ENCODE assay signal across 10 cellular contexts in genomic region chr12:79547044-79547734, GRCh38.
DNase-seq lines count a peak whose midpoint lies in the region; ATAC-seq, FAIRE-seq and TF ChIP-seq lines count a peak whose summit lies in the region.
"Had no signal": no experiment of that assay in that cellular context is flagged by ENCODE, and none has a peak within 500 bp of the region (broad histone marks: within the 10 kb centered on the region; RNA-seq: fewer than 3 reads in every experiment).

No MANE protein-coding gene starts in this region.

- no peaks in the 10 kb centered on the region for H3K27me3 Mint-ChIP-seq in CD4-positive, alpha-beta T cell

- no peaks in the 10 kb centered on the region for H3K27me3 ChIP-seq in mammary epithelial cell (ENCODE audit: insufficient read depth, low read length)
- H3K27me3 ChIP-seq in HepG2 (ENCODE audit: control insufficient read depth in 1 of 2, insufficient read depth in 2 of 2, low read length in 2 of 2), result no peaks in the 10 kb centered on the region
- no peaks in the 10 kb centered on the region for H3K27me3 ChIP-seq in Karpas-422 (ENCODE audit: low read length)
- H3K27me3 ChIP-seq in CD4-positive, alpha-beta T cell (ENCODE audit: control insufficient read depth, insufficient read depth, low read length), result no peaks in the 10 kb centered on the region

- H3K4me3 Mint-ChIP-seq in CD4-positive, alpha-beta T cell, result no peak overlapping the region
- H3K4me3 Mint-ChIP-seq: T-cell had no signal

- DNase-seq in A549 (ENCODE audit: low read depth in 1 of 2, low spot score in 1 of 2) (peak; percentile 81 to 93), mammary epithelial cell (peak; percentile 98), HepG2 (ENCODE audit: low spot score) (peak; percentile 93), Karpas-422 (no peak), NCI-H2107 (lab: John Stamatoyannopoulos, UW) (no peak)
- DNase-seq in CD4-positive, alpha-beta T cell, result no peak
- DNase-seq: effector CD8-positive, alpha-beta T cell; T-cell had no signal

- no peak overlapping the region for H3K27ac Mint-ChIP-seq in CD4-positive, alpha-beta T cell
- H3K27ac Mint-ChIP-seq: T-cell had no signal

- TF ChIP-seq CTCF in A549 (IDR thresholded peaks at IDR 0.05), result no peak
- TF ChIP-seq CTCF in mammary epithelial cell (conservative IDR thresholded peaks at IDR 0.05 in 1 of 2, IDR thresholded peaks at IDR 0.05 in 1 of 2; ENCODE audit: extremely low read depth in 1 of 2, insufficient read depth in 1 of 2, low read depth in 1 of 2, low read length in 2 of 2), result no peak
- TF ChIP-seq CTCF in HepG2 (CRISPR knock-in tag; IDR thresholded peaks at IDR 0.05), result no peak
- no peak for TF ChIP-seq CTCF in CD4-positive, alpha-beta T cell (IDR thresholded peaks at IDR 0.05)

- no peak for TF ChIP-seq POLR2A in A549 (IDR thresholded peaks at IDR 0.05; ENCODE audit: low read length)
- no peak for TF ChIP-seq POLR2A in HepG2 (IDR thresholded peaks at IDR 0.05; ENCODE audit: insufficient read depth in 1 of 2, low read depth in 2 of 2, low read length in 2 of 2)

- H3K9me2 ChIP-seq in Karpas-422 (replicated peaks; ENCODE audit: insufficient read depth, low read length), result no peaks in the 10 kb centered on the region

- in situ Hi-C loops in mammary epithelial cell (cut with MboI; ENCODE audit: low sequenced_read_pairs in 2 of 2), result loop anchor here in 1 of 2 donors (25.0 kb wide), 1 partner anchor 135 kb away; no protein-coding TSS in a partner anchor
- in situ Hi-C loops in HepG2 (cut with HindIII; ENCODE audit: extremely low pct_ligation_motif_present, low pct_unique_long_range_greater_than_20kb), result no loop called here

- H3K4me2 ChIP-seq in A549, result peak overlapping the region; percentile 76
- H3K4me2 ChIP-seq in mammary epithelial cell (ENCODE audit: insufficient read depth, low read depth, low read length), result peak overlapping the region; percentile 76
- peak overlapping the region; percentile 51 for H3K4me2 ChIP-seq in HepG2 (ENCODE audit: low read depth, low read length)
- no peak overlapping the region for H3K4me2 ChIP-seq in Karpas-422 (ENCODE audit: low read depth, low read length, poor library complexity, severe bottlenecking)

- FAIRE-seq in A549 (lab: Jason Lieb, UNC) (no peak), HepG2 (lab: Jason Lieb, UNC) (peak; percentile 8)

- H3K79me2 ChIP-seq in mammary epithelial cell (ENCODE audit: insufficient read depth, low read length) (no peaks in the 10 kb centered on the region), HepG2 (ENCODE audit: insufficient read depth, low read length) (no peaks in the 10 kb centered on the region), Karpas-422 (ENCODE audit: low read length) (peaks cover 8% of the 10 kb centered on the region; the same call in 1 of the 2 replicates)

- H2AFZ ChIP-seq in mammary epithelial cell (ENCODE audit: low read depth, low read length) (peak overlapping the region; percentile 2), HepG2 (ENCODE audit: low read length) (no peak overlapping the region), Karpas-422 (ENCODE audit: low read length) (no peak overlapping the region)

- BruUV-seq in mammary epithelial cell (replicated peaks; lab: Mats Ljungman, UMichigan) (no TSS peak), HepG2 (replicated peaks; lab: Mats Ljungman, UMichigan) (no TSS peak)

- H3K36me3 ChIP-seq in mammary epithelial cell (ENCODE audit: insufficient read depth, low read length), result no peaks in the 10 kb centered on the region
- peaks cover 0 to 2% of the 10 kb centered on the region in 2 experiments; a peak in 1 of 5 replicates for H3K36me3 ChIP-seq in HepG2 (replicated peaks in 1 of 2; ENCODE audit: control insufficient read depth in 1 of 2, insufficient read depth in 2 of 2, low read length in 2 of 2)
- no peaks in the 10 kb centered on the region for H3K36me3 ChIP-seq in Karpas-422 (ENCODE audit: insufficient read depth, low read length)

- peak; percentile 88 to 95 for ATAC-seq in A549
- peak; percentile 20 for ATAC-seq in HG03045 (IDR thresholded peaks at IDR 0.05; ENCODE audit: unreplicated experiment)
- peak; percentile 78 for ATAC-seq in HepG2
- ATAC-seq in GM21367 (IDR thresholded peaks at IDR 0.05; ENCODE audit: unreplicated experiment), result no peak
- no peak for ATAC-seq in CD4-positive, alpha-beta T cell (ENCODE audit: poor library complexity)
- ATAC-seq: T-cell had no signal

- H3K27ac ChIP-seq in A549 (peak overlapping the region; percentile 83 to 88), mammary epithelial cell (ENCODE audit: insufficient read depth, low read depth, low read length) (peak overlapping the region; percentile 90), HepG2 (ENCODE audit: extremely low read length, insufficient read depth, low read length) (peak overlapping the region; percentile 78), Karpas-422 (ENCODE audit: low read length) (no peak overlapping the region)
- no peak overlapping the region for H3K27ac ChIP-seq in CD4-positive, alpha-beta T cell (ENCODE audit: low read depth, low read length)

- TF ChIP-seq EP300 in A549 (IDR thresholded peaks at IDR 0.05) (peak; percentile 85 to 97), HepG2 (IDR thresholded peaks at IDR 0.05; ENCODE audit: low read depth in 2 of 2, low read length in 2 of 2) (peak in 1 of 2 experiments; percentile 76; a peak in 3 of 4 replicates), HepG2 (CRISPR knock-in tag; IDR thresholded peaks at IDR 0.05; ENCODE audit: borderline replicate concordance) (peak; percentile 63; the same call in 1 of the 2 replicates)

- peak overlapping the region; percentile 53 for H3K9ac ChIP-seq in mammary epithelial cell (ENCODE audit: insufficient read depth, low read length)
- peak overlapping the region; percentile 74 for H3K9ac ChIP-seq in HepG2 (ENCODE audit: insufficient read depth, low read depth, low read length)
- H3K9ac ChIP-seq in Karpas-422 (ENCODE audit: low read length), result no peak overlapping the region

- H3K4me1 ChIP-seq in A549 (peaks cover 56% of the 10 kb centered on the region), mammary epithelial cell (ENCODE audit: insufficient read depth, low read length) (peaks cover 35% of the 10 kb centered on the region), HepG2 (ENCODE audit: insufficient read depth, low read length) (peaks cover 67% of the 10 kb centered on the region), Karpas-422 (ENCODE audit: low read length) (peaks cover 16% of the 10 kb centered on the region)

- TF ChIP-seq RAD21 in A549 (conservative IDR thresholded peaks at IDR 0.05 in 1 of 2, IDR thresholded peaks at IDR 0.05 in 1 of 2), result no peak; a peak in 1 of 5 replicates
- no peak for TF ChIP-seq RAD21 in HepG2 (CRISPR knock-in tag; IDR thresholded peaks at IDR 0.05)

- no peaks in the 10 kb centered on the region for H3K4me1 Mint-ChIP-seq in CD4-positive, alpha-beta T cell (ENCODE audit: low read depth)
- H3K4me1 Mint-ChIP-seq: T-cell had no signal

- POLR2A ChIA-PET in A549 (lab: Yijun Ruan, JAX) (interaction anchor here (0.6 to 1.5 kb wide), 7 partner anchors 124 to 437 kb away, joined by 3 to 13 read pairs (median 7); partner anchors contain the start of gene PAWR), HepG2 (lab: Yijun Ruan, JAX) (interaction anchor here (1.1 to 3.4 kb wide), 7 partner anchors 13 to 144 kb away, joined by 3 to 54 read pairs (median 8); partner anchors contain the start of gene PAWR)
- POLR2A ChIA-PET in CD4-positive, alpha-beta T cell (lab: Charles Lee), result no interaction called here

- H3K9me3 ChIP-seq in A549 (peaks cover 24% of the 10 kb centered on the region), mammary epithelial cell (replicated peaks; ENCODE audit: insufficient read depth, low read length) (peaks cover 12% of the 10 kb centered on the region), HepG2 (ENCODE audit: low read length) (no peaks in the 10 kb centered on the region), Karpas-422 (ENCODE audit: low read length) (no peaks in the 10 kb centered on the region)
- no peaks in the 10 kb centered on the region for H3K9me3 ChIP-seq in CD4-positive, alpha-beta T cell (ENCODE audit: control insufficient read depth, low read length)

- CTCF ChIA-PET in A549 (lab: Yijun Ruan, JAX), result interaction anchor here (0.5 to 2.7 kb wide), 23 partner anchors 8 to 1779 kb away, joined by 3 to 25 read pairs (median 4); partner anchors contain the start of gene PAWR
- CTCF ChIA-PET in mammary epithelial cell (lab: Charles Lee; ENCODE audit: low non-redundant PET), result interaction anchor here (0.5 to 1.8 kb wide), 10 partner anchors 38 to 620 kb away, joined by 3 to 9 read pairs (median 4); partner anchors contain the start of gene PAWR
- CTCF ChIA-PET in HepG2 (lab: Yijun Ruan, JAX; ENCODE audit: low intra/inter-chr PET ratio, low total read pairs), result interaction anchor here (1.2 to 1.3 kb wide), 2 partner anchors 127 to 139 kb away, joined by 3 read pairs; no protein-coding TSS in a partner anchor
- CTCF ChIA-PET in CD4-positive, alpha-beta T cell (lab: Charles Lee), result no interaction called here

- intact Hi-C loops in mammary epithelial cell (cut with micrococcal nuclease), result loop anchor here (1.0 to 5.0 kb wide), 7 partner anchors 88 to 388 kb away; partner anchors contain the start of gene PPP1R12A
- intact Hi-C loops in HepG2 (cut with micrococcal nuclease; ENCODE audit: unreplicated experiment), result loop anchor here (1.0 kb wide), 2 partner anchors 17 to 123 kb away; no protein-coding TSS in a partner anchor
- intact Hi-C loops in CD4-positive, alpha-beta T cell (cut with DNase I, micrococcal nuclease), result no loop called here

- 3% methylated on average over 5 of the region's 5 CpGs for WGBS in A549 (ENCODE audit: missing lambda C conversion rate)
- WGBS in mammary epithelial cell (ENCODE audit: low coverage, missing lambda C conversion rate), result 6% methylated on average over 5 of the region's 5 CpGs
- 12% methylated on average over 5 of the region's 5 CpGs for WGBS in HepG2 (ENCODE audit: low lambda C conversion rate)

- H4K20me1 ChIP-seq in mammary epithelial cell (ENCODE audit: insufficient read depth, low read length) (no peaks in the 10 kb centered on the region), HepG2 (ENCODE audit: insufficient read depth, low read length) (no peaks in the 10 kb centered on the region), Karpas-422 (ENCODE audit: insufficient read depth, low read depth, low read length) (no peaks in the 10 kb centered on the region)

- dilution Hi-C loops in mammary epithelial cell (cut with HindIII; ENCODE audit: low sequenced_read_pairs), result no loop called here

- H3K4me3 ChIP-seq in A549 (no peak overlapping the region), mammary epithelial cell (replicated peaks in 1 of 3; ENCODE audit: insufficient read depth in 1 of 3, low read depth in 2 of 3, low read length in 3 of 3) (peak overlapping the region in 1 of 3 experiments; percentile 24), HepG2 (replicated peaks in 1 of 3; ENCODE audit: insufficient read depth in 1 of 3, low read depth in 2 of 3, low read length in 3 of 3) (peak overlapping the region in 1 of 3 experiments; percentile 1; a peak in 1 of 6 replicates), Karpas-422 (ENCODE audit: low read length) (no peak overlapping the region)

- H3K9me3 Mint-ChIP-seq in CD4-positive, alpha-beta T cell, result no peaks in the 10 kb centered on the region
- H3K9me3 Mint-ChIP-seq: T-cell had no signal

- H3K36me3 Mint-ChIP-seq in CD4-positive, alpha-beta T cell (ENCODE audit: low read depth), result no peaks in the 10 kb centered on the region
- H3K36me3 Mint-ChIP-seq: T-cell had no signal

Comparison
In these comparisons a context has a peak if more than half of its experiments do, and no peak if none do; other contexts are left out.
1. ATAC-seq: peak in A549 (2 of 2), HG03045 (single experiment) and HepG2 (single experiment); none in GM21367 (single experiment) and CD4-positive, alpha-beta T cell (single experiment).
2. DNase-seq: peak in A549 (2 of 2), mammary epithelial cell (single experiment) and HepG2 (single experiment); none in Karpas-422 (single experiment), NCI-H2107 (single experiment) and CD4-positive, alpha-beta T cell (0 of 10).
3. H3K27ac ChIP-seq: peak in A549 (2 of 2), mammary epithelial cell (single experiment) and HepG2 (single experiment); none in Karpas-422 (single experiment) and CD4-positive, alpha-beta T cell (single experiment).
4. intact Hi-C loops: an anchor here in mammary epithelial cell (1.0 to 5.0 kb wide) and HepG2 (1.0 kb wide); none called in CD4-positive, alpha-beta T cell.
5. Of the 38 proteins assayed by ChIP-seq in both HepG2 and A549: peak only in HepG2: MYC and NFE2L2; only in A549: BCL3, CEBPB and PBX3; in both: BHLHE40, EP300, FOSL2, JUN, JUNB and MAX; in neither: 24; mixed calls (peak in some experiments, not most) for 3.